ENCODE assay signal across 9 cellular contexts in genomic region chr9:127903557-127904475, GRCh38. TPM values are rescaled to one million over a fixed set of nuclear protein-coding genes. Genes with fewer than 3 reads are reported as not detected.
DNase-seq lines count a peak whose midpoint lies in the region; ATAC-seq and TF ChIP-seq lines count a peak whose summit lies in the region.
"Had no signal": no experiment of that assay in that cellular context is flagged by ENCODE, and none has a peak within 500 bp of the region (broad histone marks: within the 10 kb centered on the region; RNA-seq: fewer than 3 reads in every experiment).

No MANE protein-coding gene starts in this region.

- BruUV-seq in HCT116 (replicated peaks; lab: Mats Ljungman, UMichigan), result no TSS peak

- H3K4me1 Mint-ChIP-seq in T-helper 2 cell treated with Interferon-gamma antibody and Interleukin-4, amounts not matched to agents 5 μg/mL and 100 μg/mL, for 36 hours (ENCODE audit: low read depth), result peaks cover 37% of the 10 kb centered on the region

- RAD21 ChIA-PET in HCT116 (lab: Charles Lee; ENCODE audit: low non-redundant PET in 1 of 2, low total read pairs in 2 of 2, uncharacterized antibody in 2 of 2, unreplicated experiment in 2 of 2), result no interaction called here

- H3K27ac ChIP-seq in HCT116 (ENCODE audit: low read depth, low read length) (peak overlapping the region; percentile 30; the same call in 1 of the 2 replicates), colonic mucosa (peak overlapping the region; percentile 94), muscle layer of colon (ENCODE audit: low read depth, low read length) (peak overlapping the region; percentile 48), stomach smooth muscle (ENCODE audit: low read length) (peak overlapping the region; percentile 62)
- H3K27ac ChIP-seq: VCaP had no signal

- no peak for DNase-seq in HCT116 (ENCODE audit: low read depth, low spot score)
- DNase-seq in T-helper 2 cell treated with Interferon-gamma antibody and Interleukin-4, amounts not matched to agents 5 μg/mL and 100 μg/mL, for 36 hours (ENCODE audit: low spot score), result peak; percentile 87
- peak; percentile 98 for DNase-seq in colonic mucosa
- no peak for DNase-seq in cortex of kidney (lab: John Stamatoyannopoulos, UW)
- DNase-seq in retina, result no peak

- CTCF ChIA-PET in HCT116 (lab: Charles Lee), result interaction anchor here (1.0 kb wide), 1 partner anchor 169 kb away, joined by 4 read pairs; the partner anchor contains the start of gene TOR2A

- H3K4me2 ChIP-seq in HCT116 (ENCODE audit: low read length), result peak overlapping the region; percentile 52

- peaks cover 25% of the 10 kb centered on the region for H3K36me3 Mint-ChIP-seq in T-helper 2 cell treated with Interferon-gamma antibody and Interleukin-4, amounts not matched to agents 5 μg/mL and 100 μg/mL, for 36 hours (ENCODE audit: low read depth)

- H3K9ac ChIP-seq in HCT116 (ENCODE audit: low read length) (peak overlapping the region; percentile 17; the same call in 1 of the 2 replicates), colonic mucosa (ENCODE audit: low read depth in 2 of 2, low read length in 2 of 2) (peak overlapping the region; percentile 51 to 84), muscle layer of colon (ENCODE audit: low read length) (no peak overlapping the region), stomach smooth muscle (ENCODE audit: low read length in 2 of 2) (peak overlapping the region in 1 of 2 donors; percentile 33)

- H3K9me3 Mint-ChIP-seq in T-helper 2 cell treated with Interferon-gamma antibody and Interleukin-4, amounts not matched to agents 5 μg/mL and 100 μg/mL, for 36 hours, result no peaks in the 10 kb centered on the region

- intact Hi-C loops in HCT116 (cut with micrococcal nuclease), result no loop called here
- intact Hi-C loops in colonic mucosa (cut with DNase I), result no loop called here

- H3K27ac Mint-ChIP-seq in T-helper 2 cell treated with Interferon-gamma antibody and Interleukin-4, amounts not matched to agents 5 μg/mL and 100 μg/mL, for 36 hours, result peak overlapping the region; percentile 100

- H3K4me3 Mint-ChIP-seq in T-helper 2 cell treated with Interferon-gamma antibody and Interleukin-4, amounts not matched to agents 5 μg/mL and 100 μg/mL, for 36 hours, result peak overlapping the region; percentile 98

- H3K27me3 Mint-ChIP-seq in T-helper 2 cell treated with Interferon-gamma antibody and Interleukin-4, amounts not matched to agents 5 μg/mL and 100 μg/mL, for 36 hours (ENCODE audit: low read depth), result no peaks in the 10 kb centered on the region

- H3K9me2 ChIP-seq in HCT116 (ENCODE audit: insufficient read depth), result no peaks in the 10 kb centered on the region

- ATAC-seq in HCT116 (no peak), GM18498 (IDR thresholded peaks at IDR 0.05; ENCODE audit: unreplicated experiment) (no peak)

- H4K20me1 ChIP-seq in HCT116 (ENCODE audit: insufficient read depth), result no peaks in the 10 kb centered on the region

- no peaks in the 10 kb centered on the region for H3K9me3 ChIP-seq in HCT116 (ENCODE audit: control insufficient read depth in 1 of 2, insufficient read depth in 1 of 2, low read depth in 1 of 2, low read length in 2 of 2)
- H3K9me3 ChIP-seq in colonic mucosa, result no peaks in the 10 kb centered on the region
- H3K9me3 ChIP-seq in muscle layer of colon (ENCODE audit: low read length), result no peaks in the 10 kb centered on the region
- H3K9me3 ChIP-seq in stomach smooth muscle (ENCODE audit: control insufficient read depth in 2 of 2, low read length in 2 of 2), result no peaks in the 10 kb centered on the region

- no peak for TF ChIP-seq POLR2A in HCT116 (IDR thresholded peaks at IDR 0.05; ENCODE audit: borderline replicate concordance, extremely low read depth, insufficient read depth, insufficient read length)

- H3K4me1 ChIP-seq in HCT116 (ENCODE audit: control insufficient read depth in 1 of 2, insufficient read depth in 2 of 2, low read length in 2 of 2) (peaks cover 26 to 50% of the 10 kb centered on the region in 2 experiments), colonic mucosa (peaks cover 43% of the 10 kb centered on the region), muscle layer of colon (ENCODE audit: insufficient read depth, low read length) (peaks cover 37% of the 10 kb centered on the region), stomach smooth muscle (ENCODE audit: control insufficient read depth, insufficient read depth, low read length) (peaks cover 41% of the 10 kb centered on the region)

- TF ChIP-seq RAD21 in HCT116 (IDR thresholded peaks at IDR 0.05; ENCODE audit: low read depth), result no peak

- H3K27me3 ChIP-seq in HCT116 (ENCODE audit: insufficient read depth, low read length) (no peaks in the 10 kb centered on the region), colonic mucosa (no peaks in the 10 kb centered on the region), muscle layer of colon (ENCODE audit: control insufficient read depth in 1 of 2, insufficient read depth in 2 of 2, low read length in 2 of 2) (no peaks in the 10 kb centered on the region), stomach smooth muscle (ENCODE audit: control insufficient read depth in 1 of 2, insufficient read depth in 2 of 2, low read length in 2 of 2) (no peaks in the 10 kb centered on the region)

- H3K36me3 ChIP-seq in HCT116 (ENCODE audit: control insufficient read depth in 1 of 2, insufficient read depth in 2 of 2, low read length in 2 of 2) (peaks cover 0 to 7% of the 10 kb centered on the region in 2 experiments; a peak in 1 of 4 replicates), colonic mucosa (no peaks in the 10 kb centered on the region), muscle layer of colon (ENCODE audit: insufficient read depth, low read length) (no peaks in the 10 kb centered on the region), stomach smooth muscle (ENCODE audit: control insufficient read depth in 2 of 2, insufficient read depth in 2 of 2, low read length in 2 of 2) (peaks cover 0 to 7% of the 10 kb centered on the region in 2 donors)

- H3K4me3 ChIP-seq in HCT116 (replicated peaks in 1 of 2; ENCODE audit: low read depth in 1 of 2, low read length in 2 of 2) (no peak overlapping the region), colonic mucosa (peak overlapping the region; percentile 41), muscle layer of colon (ENCODE audit: low read depth in 1 of 2, low read length in 2 of 2) (no peak overlapping the region), stomach smooth muscle (ENCODE audit: low read length in 2 of 2) (no peak overlapping the region)

- peaks cover 3% of the 10 kb centered on the region; the same call in 1 of the 2 replicates for H3K79me2 ChIP-seq in HCT116 (ENCODE audit: insufficient read depth, low read length)

- H2AFZ ChIP-seq in HCT116 (ENCODE audit: low read depth, low read length, poor library complexity, severe bottlenecking), result no peak overlapping the region

- POLR2A ChIA-PET in HCT116 (lab: Charles Lee), result interaction anchor here (1.0 kb wide), 1 partner anchor 14 kb away, joined by 3 read pairs; no protein-coding TSS in a partner anchor

- TF ChIP-seq CTCF in HCT116 (IDR thresholded peaks at IDR 0.05 in 2 of 3, conservative IDR thresholded peaks at IDR 0.05 in 1 of 3; ENCODE audit: borderline replicate concordance in 1 of 3, insufficient read depth in 1 of 3, low read depth in 2 of 3, low read length in 2 of 3), result no peak
- no peak for TF ChIP-seq CTCF in colonic mucosa (IDR thresholded peaks at IDR 0.05)

TF ChIP-seq in HCT116, 20 proteins besides CTCF, POLR2A, EP300 and RAD21:
- no peak for TF ChIP-seq ATF3 (IDR thresholded peaks at IDR 0.05)
- TF ChIP-seq POLR2AphosphoS5 (IDR thresholded peaks at IDR 0.05; ENCODE audit: low read depth, low read length), result 0 out of 2 replicates have a peak, but pooled peaks have one; percentile 24

RNA-seq across cellular contexts. Expression of gene ST6GALNAC6, which starts 4.4 kb away (rescaled TPM):
- total RNA-seq in HCT116 (2021; ENCODE audit: unreplicated experiment) (24.5 TPM), colonic mucosa (100 to 1,000 TPM; 251 to 279 TPM)
- 22.9 and 25.0 TPM in 2 replicates for polyA plus RNA-seq in HCT116 (2012)

RNA-seq across cellular contexts. Expression of gene ST6GALNAC4, which starts 13.0 kb away (rescaled TPM):
- total RNA-seq in HCT116 (2021; ENCODE audit: unreplicated experiment), result 49.4 TPM
- polyA plus RNA-seq in HCT116 (2012), result 45.7 and 58.2 TPM in 2 replicates
- total RNA-seq in colonic mucosa, result 10 to 100 TPM; 25.4 to 66.5 TPM

RNA-seq across cellular contexts. Expression of gene AK1, which starts 26.3 kb away (rescaled TPM):
- total RNA-seq in HCT116 (2021; ENCODE audit: unreplicated experiment), result 61.1 TPM
- 70.6 and 74.2 TPM in 2 replicates for polyA plus RNA-seq in HCT116 (2012)
- total RNA-seq in colonic mucosa, result 100 to 1,000 TPM; 159 to 166 TPM

RNA-seq across cellular contexts. Expression of gene PIP5KL1, which starts 26.8 kb away (rescaled TPM):
- total RNA-seq in HCT116 (2021; ENCODE audit: unreplicated experiment), result 37.6 TPM
- polyA plus RNA-seq in HCT116 (2012), result 35.7 and 36.0 TPM in 2 replicates
- total RNA-seq in colonic mucosa, result under 1 TPM; 0.85 to 0.89 TPM

RNA-seq across cellular contexts. Expression of gene DPM2, which starts 33.8 kb away (rescaled TPM):
- 54.6 TPM for total RNA-seq in HCT116 (2021; ENCODE audit: unreplicated experiment)
- 58.0 and 62.6 TPM in 2 replicates for polyA plus RNA-seq in HCT116 (2012)
- 10 to 100 TPM; 25.7 to 38.9 TPM for total RNA-seq in colonic mucosa

Comparison
In these comparisons a context has a peak if more than half of its experiments do, and no peak if none do; other contexts are left out.
1. DNase-seq: peak in T-helper 2 cell treated with Interferon-gamma antibody and Interleukin-4, amounts not matched to agents 5 μg/mL and 100 μg/mL, for 36 hours (single experiment) and colonic mucosa (single experiment); none in HCT116 (single experiment), cortex of kidney (single experiment) and retina (single experiment).
2. H3K27ac ChIP-seq: peak in every context shown above with its lines; median percentile 94 in colonic mucosa; 62 in stomach smooth muscle; 48 in muscle layer of colon; 30 in HCT116.